In genomic region chr11:10366568-10367331, GRCh38 we compare ENCODE assay signal across 1 cellular context.
TF ChIP-seq lines count a peak whose summit lies in the region.

No MANE protein-coding gene starts in this region.

TF ChIP-seq in K562, 482 proteins besides CTCF, POLR2A, EP300 and RAD21 (continued from another document):
- TF ChIP-seq THAP12 (CRISPR knock-in tag; IDR thresholded peaks at IDR 0.05) (no peak), RNF2 (IDR thresholded peaks at IDR 0.05) (peak; percentile 37; the same call in 1 of the 2 replicates), LEF1 (IDR thresholded peaks at IDR 0.05) (peak; percentile 55; the same call in 1 of the 2 replicates), TOE1 (IDR thresholded peaks at IDR 0.05; ENCODE audit: borderline replicate concordance) (peak; percentile 70), TOE1 (CRISPR knock-in tag; IDR thresholded peaks at IDR 0.05; ENCODE audit: borderline replicate concordance, low read depth) (no peak), SP1 (CRISPR knock-in tag; IDR thresholded peaks at IDR 0.05) (0 out of 2 replicates have a peak, but pooled peaks have one; percentile 53), STAG1 (CRISPR knock-in tag; IDR thresholded peaks at IDR 0.05; ENCODE audit: borderline replicate concordance) (peak; percentile 48; the same call in 1 of the 2 replicates), TRIM24 (IDR thresholded peaks at IDR 0.05) (peak; percentile 24 to 48; a peak in 1 of 4 replicates), TFAM (CRISPR knock-in tag; conservative IDR thresholded peaks at IDR 0.05) (no peak), TRIM28 (IDR thresholded peaks at IDR 0.05) (no peak), ZBTB9 (CRISPR knock-in tag; IDR thresholded peaks at IDR 0.05) (no peak), ZNF232 (CRISPR knock-in tag; IDR thresholded peaks at IDR 0.05) (no peak), REST (CRISPR knock-in tag; IDR thresholded peaks at IDR 0.05; ENCODE audit: low read depth) (no peak), ATF6 (CRISPR knock-in tag; IDR thresholded peaks at IDR 0.05) (no peak), STAT5B (CRISPR knock-in tag; IDR thresholded peaks at IDR 0.05) (no peak), MEF2A (IDR thresholded peaks at IDR 0.05; ENCODE audit: control insufficient read depth, low read depth, low read length) (no peak), CBFA2T3 (IDR thresholded peaks at IDR 0.05) (peak; percentile 52; the same call in 1 of the 2 replicates), ZNF785 (CRISPR knock-in tag; IDR thresholded peaks at IDR 0.05) (no peak), YY1 (IDR thresholded peaks at IDR 0.05; ENCODE audit: borderline replicate concordance in 1 of 3, control insufficient read depth in 1 of 3, extremely low read depth in 1 of 3, insufficient read depth in 3 of 3, insufficient read length in 1 of 3, insufficient replicate concordance in 2 of 3, low read depth in 1 of 3, low read length in 2 of 3) (no peak), ZNF76 (CRISPR knock-in tag; IDR thresholded peaks at IDR 0.05; ENCODE audit: borderline replicate concordance) (no peak)
- TF ChIP-seq, protein P1, sequence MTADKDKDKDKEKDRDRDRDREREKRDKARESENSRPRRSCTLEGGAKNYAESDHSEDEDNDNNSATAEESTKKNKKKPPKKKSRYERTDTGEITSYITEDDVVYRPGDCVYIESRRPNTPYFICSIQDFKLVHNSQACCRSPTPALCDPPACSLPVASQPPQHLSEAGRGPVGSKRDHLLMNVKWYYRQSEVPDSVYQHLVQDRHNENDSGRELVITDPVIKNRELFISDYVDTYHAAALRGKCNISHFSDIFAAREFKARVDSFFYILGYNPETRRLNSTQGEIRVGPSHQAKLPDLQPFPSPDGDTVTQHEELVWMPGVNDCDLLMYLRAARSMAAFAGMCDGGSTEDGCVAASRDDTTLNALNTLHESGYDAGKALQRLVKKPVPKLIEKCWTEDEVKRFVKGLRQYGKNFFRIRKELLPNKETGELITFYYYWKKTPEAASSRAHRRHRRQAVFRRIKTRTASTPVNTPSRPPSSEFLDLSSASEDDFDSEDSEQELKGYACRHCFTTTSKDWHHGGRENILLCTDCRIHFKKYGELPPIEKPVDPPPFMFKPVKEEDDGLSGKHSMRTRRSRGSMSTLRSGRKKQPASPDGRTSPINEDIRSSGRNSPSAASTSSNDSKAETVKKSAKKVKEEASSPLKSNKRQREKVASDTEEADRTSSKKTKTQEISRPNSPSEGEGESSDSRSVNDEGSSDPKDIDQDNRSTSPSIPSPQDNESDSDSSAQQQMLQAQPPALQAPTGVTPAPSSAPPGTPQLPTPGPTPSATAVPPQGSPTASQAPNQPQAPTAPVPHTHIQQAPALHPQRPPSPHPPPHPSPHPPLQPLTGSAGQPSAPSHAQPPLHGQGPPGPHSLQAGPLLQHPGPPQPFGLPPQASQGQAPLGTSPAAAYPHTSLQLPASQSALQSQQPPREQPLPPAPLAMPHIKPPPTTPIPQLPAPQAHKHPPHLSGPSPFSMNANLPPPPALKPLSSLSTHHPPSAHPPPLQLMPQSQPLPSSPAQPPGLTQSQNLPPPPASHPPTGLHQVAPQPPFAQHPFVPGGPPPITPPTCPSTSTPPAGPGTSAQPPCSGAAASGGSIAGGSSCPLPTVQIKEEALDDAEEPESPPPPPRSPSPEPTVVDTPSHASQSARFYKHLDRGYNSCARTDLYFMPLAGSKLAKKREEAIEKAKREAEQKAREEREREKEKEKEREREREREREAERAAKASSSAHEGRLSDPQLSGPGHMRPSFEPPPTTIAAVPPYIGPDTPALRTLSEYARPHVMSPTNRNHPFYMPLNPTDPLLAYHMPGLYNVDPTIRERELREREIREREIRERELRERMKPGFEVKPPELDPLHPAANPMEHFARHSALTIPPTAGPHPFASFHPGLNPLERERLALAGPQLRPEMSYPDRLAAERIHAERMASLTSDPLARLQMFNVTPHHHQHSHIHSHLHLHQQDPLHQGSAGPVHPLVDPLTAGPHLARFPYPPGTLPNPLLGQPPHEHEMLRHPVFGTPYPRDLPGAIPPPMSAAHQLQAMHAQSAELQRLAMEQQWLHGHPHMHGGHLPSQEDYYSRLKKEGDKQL (CRISPR knock-in tag; IDR thresholded peaks at IDR 0.05; ENCODE audit: borderline replicate concordance) = no peak
- TF ChIP-seq, protein P2, sequence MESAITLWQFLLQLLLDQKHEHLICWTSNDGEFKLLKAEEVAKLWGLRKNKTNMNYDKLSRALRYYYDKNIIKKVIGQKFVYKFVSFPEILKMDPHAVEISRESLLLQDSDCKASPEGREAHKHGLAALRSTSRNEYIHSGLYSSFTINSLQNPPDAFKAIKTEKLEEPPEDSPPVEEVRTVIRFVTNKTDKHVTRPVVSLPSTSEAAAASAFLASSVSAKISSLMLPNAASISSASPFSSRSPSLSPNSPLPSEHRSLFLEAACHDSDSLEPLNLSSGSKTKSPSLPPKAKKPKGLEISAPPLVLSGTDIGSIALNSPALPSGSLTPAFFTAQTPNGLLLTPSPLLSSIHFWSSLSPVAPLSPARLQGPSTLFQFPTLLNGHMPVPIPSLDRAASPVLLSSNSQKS (CRISPR knock-in tag; IDR thresholded peaks at IDR 0.05) = no peak
- TF ChIP-seq, protein P3, sequence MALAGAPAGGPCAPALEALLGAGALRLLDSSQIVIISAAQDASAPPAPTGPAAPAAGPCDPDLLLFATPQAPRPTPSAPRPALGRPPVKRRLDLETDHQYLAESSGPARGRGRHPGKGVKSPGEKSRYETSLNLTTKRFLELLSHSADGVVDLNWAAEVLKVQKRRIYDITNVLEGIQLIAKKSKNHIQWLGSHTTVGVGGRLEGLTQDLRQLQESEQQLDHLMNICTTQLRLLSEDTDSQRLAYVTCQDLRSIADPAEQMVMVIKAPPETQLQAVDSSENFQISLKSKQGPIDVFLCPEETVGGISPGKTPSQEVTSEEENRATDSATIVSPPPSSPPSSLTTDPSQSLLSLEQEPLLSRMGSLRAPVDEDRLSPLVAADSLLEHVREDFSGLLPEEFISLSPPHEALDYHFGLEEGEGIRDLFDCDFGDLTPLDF (CRISPR knock-in tag; IDR thresholded peaks at IDR 0.05) = no peak
- TF ChIP-seq, protein P4, sequence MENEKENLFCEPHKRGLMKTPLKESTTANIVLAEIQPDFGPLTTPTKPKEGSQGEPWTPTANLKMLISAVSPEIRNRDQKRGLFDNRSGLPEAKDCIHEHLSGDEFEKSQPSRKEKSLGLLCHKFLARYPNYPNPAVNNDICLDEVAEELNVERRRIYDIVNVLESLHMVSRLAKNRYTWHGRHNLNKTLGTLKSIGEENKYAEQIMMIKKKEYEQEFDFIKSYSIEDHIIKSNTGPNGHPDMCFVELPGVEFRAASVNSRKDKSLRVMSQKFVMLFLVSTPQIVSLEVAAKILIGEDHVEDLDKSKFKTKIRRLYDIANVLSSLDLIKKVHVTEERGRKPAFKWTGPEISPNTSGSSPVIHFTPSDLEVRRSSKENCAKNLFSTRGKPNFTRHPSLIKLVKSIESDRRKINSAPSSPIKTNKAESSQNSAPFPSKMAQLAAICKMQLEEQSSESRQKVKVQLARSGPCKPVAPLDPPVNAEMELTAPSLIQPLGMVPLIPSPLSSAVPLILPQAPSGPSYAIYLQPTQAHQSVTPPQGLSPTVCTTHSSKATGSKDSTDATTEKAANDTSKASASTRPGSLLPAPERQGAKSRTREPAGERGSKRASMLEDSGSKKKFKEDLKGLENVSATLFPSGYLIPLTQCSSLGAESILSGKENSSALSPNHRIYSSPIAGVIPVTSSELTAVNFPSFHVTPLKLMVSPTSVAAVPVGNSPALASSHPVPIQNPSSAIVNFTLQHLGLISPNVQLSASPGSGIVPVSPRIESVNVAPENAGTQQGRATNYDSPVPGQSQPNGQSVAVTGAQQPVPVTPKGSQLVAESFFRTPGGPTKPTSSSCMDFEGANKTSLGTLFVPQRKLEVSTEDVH (IDR thresholded peaks at IDR 0.05; ENCODE audit: low read depth, partially characterized antibody) = no peak
- TF ChIP-seq, protein P5, sequence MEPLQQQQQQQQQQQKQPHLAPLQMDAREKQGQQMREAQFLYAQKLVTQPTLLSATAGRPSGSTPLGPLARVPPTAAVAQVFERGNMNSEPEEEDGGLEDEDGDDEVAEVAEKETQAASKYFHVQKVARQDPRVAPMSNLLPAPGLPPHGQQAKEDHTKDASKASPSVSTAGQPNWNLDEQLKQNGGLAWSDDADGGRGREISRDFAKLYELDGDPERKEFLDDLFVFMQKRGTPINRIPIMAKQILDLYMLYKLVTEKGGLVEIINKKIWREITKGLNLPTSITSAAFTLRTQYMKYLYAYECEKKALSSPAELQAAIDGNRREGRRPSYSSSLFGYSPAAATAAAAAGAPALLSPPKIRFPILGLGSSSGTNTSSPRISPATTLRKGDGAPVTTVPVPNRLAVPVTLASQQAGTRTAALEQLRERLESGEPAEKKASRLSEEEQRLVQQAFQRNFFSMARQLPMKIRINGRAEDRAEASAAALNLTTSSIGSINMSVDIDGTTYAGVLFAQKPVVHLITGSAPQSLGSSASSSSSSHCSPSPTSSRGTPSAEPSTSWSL (CRISPR knock-in tag; IDR thresholded peaks at IDR 0.05; ENCODE audit: borderline replicate concordance) = no peak
